Comparison of ENCODE assay signal across 1 cellular context in the genomic region with DNA sequence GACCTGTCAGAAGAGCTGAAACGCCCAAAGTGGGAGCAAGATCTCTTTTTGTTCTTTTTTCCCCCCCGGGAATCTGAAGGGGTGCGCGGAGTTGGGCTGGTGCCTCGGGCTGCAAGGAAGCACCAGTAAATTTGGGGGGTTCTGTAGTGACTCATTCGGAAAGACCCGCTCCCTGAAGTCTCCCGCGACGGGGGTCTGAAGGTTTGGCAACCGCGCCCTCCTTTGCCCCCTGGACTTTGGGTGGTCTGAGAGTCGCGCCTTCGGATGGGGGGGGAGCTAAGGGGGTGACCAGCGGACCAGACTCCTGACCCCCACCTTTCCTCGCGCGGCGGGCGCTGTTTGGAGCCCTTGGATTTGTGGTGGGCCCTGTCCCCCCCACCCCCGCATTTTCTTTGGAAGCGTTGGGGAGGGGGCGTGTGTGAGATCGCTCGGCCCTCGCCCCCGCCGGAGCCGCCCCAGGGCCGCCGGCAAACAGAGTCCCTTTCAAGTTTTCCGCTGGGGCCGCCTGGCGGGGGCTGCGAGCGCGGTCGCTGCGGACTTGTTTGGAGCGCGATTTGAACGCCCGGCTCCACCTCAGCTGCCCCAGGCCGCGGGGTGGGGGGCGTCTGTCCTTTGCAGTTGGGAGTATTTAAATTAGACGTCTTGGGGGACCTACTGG.
TF ChIP-seq lines count a peak whose summit lies in the region.

No MANE protein-coding gene starts in this region.

TF ChIP-seq in GM23338, 12 proteins besides CTCF, POLR2A, EP300 and RAD21 (continued from another document):
- no peak for TF ChIP-seq EZH2 (IDR thresholded peaks at IDR 0.05; ENCODE audit: low read depth, unreplicated experiment)
- TF ChIP-seq JUNB (IDR thresholded peaks at IDR 0.05; ENCODE audit: unreplicated experiment), result no peak
- TF ChIP-seq, protein P1, sequence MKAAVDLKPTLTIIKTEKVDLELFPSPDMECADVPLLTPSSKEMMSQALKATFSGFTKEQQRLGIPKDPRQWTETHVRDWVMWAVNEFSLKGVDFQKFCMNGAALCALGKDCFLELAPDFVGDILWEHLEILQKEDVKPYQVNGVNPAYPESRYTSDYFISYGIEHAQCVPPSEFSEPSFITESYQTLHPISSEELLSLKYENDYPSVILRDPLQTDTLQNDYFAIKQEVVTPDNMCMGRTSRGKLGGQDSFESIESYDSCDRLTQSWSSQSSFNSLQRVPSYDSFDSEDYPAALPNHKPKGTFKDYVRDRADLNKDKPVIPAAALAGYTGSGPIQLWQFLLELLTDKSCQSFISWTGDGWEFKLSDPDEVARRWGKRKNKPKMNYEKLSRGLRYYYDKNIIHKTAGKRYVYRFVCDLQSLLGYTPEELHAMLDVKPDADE (IDR thresholded peaks at IDR 0.05), result no peak
- no peak for TF ChIP-seq POLR2AphosphoS5 (IDR thresholded peaks at IDR 0.05; ENCODE audit: low read depth)
TF ChIP-seq in GM23338: peak in this region for 0.
